In genomic region chr3:13240928-13241618, GRCh38 we compare ENCODE assay signal across 21 cellular contexts.
"Had no signal": no experiment of that assay in that cellular context is flagged by ENCODE, and none has a peak within 500 bp of the region (broad histone marks: within the 10 kb centered on the region; RNA-seq: fewer than 3 reads in every experiment).

No MANE protein-coding gene starts in this region.

- H3K4me2 ChIP-seq: PC-9 had no signal

- H3K4me3 Mint-ChIP-seq: activated CD4-positive, alpha-beta memory T cell treated with anti-CD3 and anti-CD28 coated beads, Interleukin-2, amount 10 ng/mL, durations not matched to agents 7 days and 5 days; activated CD4-positive, alpha-beta T cell treated with anti-CD3 and anti-CD28 coated beads for 36 hours; activated naive CD4-positive, alpha-beta T cell treated with anti-CD3 and anti-CD28 coated beads, Interleukin-2, amount 10 ng/mL, durations not matched to agents 7 days and 5 days; activated naive CD8-positive, alpha-beta T cell treated with anti-CD3 and anti-CD28 coated beads for 36 hours; activated T-cell treated with anti-CD3 and anti-CD28 coated beads, Interleukin-2, amount 50 U/mL, for 72 hours had no signal

- H3K27me3 ChIP-seq: MG63 had no signal

- H3K27me3 Mint-ChIP-seq: activated CD4-positive, alpha-beta T cell treated with anti-CD3 and anti-CD28 coated beads for 36 hours; activated naive CD8-positive, alpha-beta T cell treated with anti-CD3 and anti-CD28 coated beads for 36 hours had no signal

- H3K9me3 ChIP-seq: MG63 had no signal

- H3K36me3 ChIP-seq: MG63 had no signal

- DNase-seq: activated CD4-positive, alpha-beta memory T cell treated with anti-CD3 and anti-CD28 coated beads, Interleukin-2, amount 10 ng/mL, durations not matched to agents 7 days and 5 days; activated CD4-positive, alpha-beta T cell treated with anti-CD3 and anti-CD28 coated beads for 36 hours; activated CD4-positive, alpha-beta T cell treated with anti-CD3 and anti-CD28 coated beads, Interleukin-2, amount 50 U/mL, for 1 hour; activated CD8-positive, alpha-beta memory T cell treated with anti-CD3 and anti-CD28 coated beads, Interleukin-2, amount 50 U/mL, for 4 hours; activated gamma-delta T cell treated with Interleukin-2 at 50 U/mL for 16 hours; activated naive CD4-positive, alpha-beta T cell treated with anti-CD3 and anti-CD28 coated beads, Interleukin-2, amount 10 ng/mL, durations not matched to agents 7 days and 5 days; activated naive CD8-positive, alpha-beta T cell treated with anti-CD3 and anti-CD28 coated beads for 36 hours; activated T-cell treated with anti-CD3 and anti-CD28 coated beads, Interleukin-2, amount 50 U/mL, for 72 hours; cerebellar nuclear complex; MG63; MV-4-11; NCI-H1092 treated with DMSO at 0.1 percent for 48 hours; NCI-H1436 treated with DMSO at 0.1 percent for 48 hours; NCI-H1930; NCI-H345; NCI-H510A; NCI-H69; SIG-M5 had no signal

- H3K9me3 Mint-ChIP-seq: activated CD4-positive, alpha-beta memory T cell treated with anti-CD3 and anti-CD28 coated beads, Interleukin-2, amount 10 ng/mL, durations not matched to agents 7 days and 5 days; activated naive CD4-positive, alpha-beta T cell treated with anti-CD3 and anti-CD28 coated beads, Interleukin-2, amount 10 ng/mL, durations not matched to agents 7 days and 5 days; activated naive CD8-positive, alpha-beta T cell treated with anti-CD3 and anti-CD28 coated beads for 36 hours; activated T-cell treated with anti-CD3 and anti-CD28 coated beads, Interleukin-2, amount 50 U/mL, for 72 hours; activated T-helper 2 cell treated with anti-CD3 and anti-CD28 coated beads, Interferon-gamma antibody, Interleukin-2, Interleukin-4, amounts not matched to agents 10 μg/mL and 5 μg/mL and 100 μg/mL, durations not matched to agents 14 hours and 24 hours and 36 hours had no signal

- H3K27ac ChIP-seq: PC-9, VCaP had no signal

- H3K4me1 Mint-ChIP-seq: activated CD4-positive, alpha-beta T cell treated with anti-CD3 and anti-CD28 coated beads for 36 hours; activated naive CD8-positive, alpha-beta T cell treated with anti-CD3 and anti-CD28 coated beads for 36 hours had no signal

- H3K4me3 ChIP-seq: MG63, PC-9 had no signal

- H2AFZ ChIP-seq: PC-9 had no signal

- H3K36me3 Mint-ChIP-seq: activated naive CD4-positive, alpha-beta T cell treated with anti-CD3 and anti-CD28 coated beads, Interleukin-2, amount 10 ng/mL, durations not matched to agents 7 days and 5 days; activated naive CD8-positive, alpha-beta T cell treated with anti-CD3 and anti-CD28 coated beads for 36 hours had no signal

- H3K27ac Mint-ChIP-seq: activated CD4-positive, alpha-beta memory T cell treated with anti-CD3 and anti-CD28 coated beads, Interleukin-2, amount 10 ng/mL, durations not matched to agents 7 days and 5 days; activated CD4-positive, alpha-beta T cell treated with anti-CD3 and anti-CD28 coated beads for 36 hours; activated naive CD4-positive, alpha-beta T cell treated with anti-CD3 and anti-CD28 coated beads, Interleukin-2, amount 10 ng/mL, durations not matched to agents 7 days and 5 days; activated naive CD8-positive, alpha-beta T cell treated with anti-CD3 and anti-CD28 coated beads for 36 hours; activated T-cell treated with anti-CD3 and anti-CD28 coated beads, Interleukin-2, amount 50 U/mL, for 72 hours; activated T-helper 2 cell treated with anti-CD3 and anti-CD28 coated beads, Interferon-gamma antibody, Interleukin-2, Interleukin-4, amounts not matched to agents 10 μg/mL and 5 μg/mL and 100 μg/mL, durations not matched to agents 14 hours and 24 hours and 36 hours had no signal

- ATAC-seq: activated CD4-positive, alpha-beta T cell treated with anti-CD3 and anti-CD28 coated beads for 36 hours; activated T-cell treated with anti-CD3 and anti-CD28 coated beads, Interleukin-2, amount 50 U/mL, for 72 hours had no signal
